1 cellular context compared by ENCODE assay signal in the genomic region with DNA sequence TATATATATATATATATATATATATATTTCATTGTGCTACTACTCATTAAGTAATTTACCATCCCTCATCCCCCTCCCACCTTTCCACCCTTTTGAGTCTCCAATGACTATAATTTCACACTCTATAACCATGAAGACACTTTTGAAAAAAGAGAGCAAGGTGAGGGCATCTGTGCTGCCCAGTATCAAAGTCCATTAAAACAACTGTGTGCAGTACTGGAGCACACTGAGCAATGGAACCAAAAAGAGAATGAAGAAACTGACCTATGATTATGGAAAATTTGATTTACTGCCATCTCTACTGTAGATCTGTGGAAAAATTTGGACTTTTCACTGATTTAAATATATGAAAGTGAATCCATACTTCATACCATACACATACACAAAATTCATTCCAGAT.
TF ChIP-seq lines count a peak whose summit lies in the region.

No MANE protein-coding gene starts in this region.

TF ChIP-seq in liver, 16 proteins besides CTCF, POLR2A, EP300 and RAD21 (continued from another document):
- TF ChIP-seq, protein P1, sequence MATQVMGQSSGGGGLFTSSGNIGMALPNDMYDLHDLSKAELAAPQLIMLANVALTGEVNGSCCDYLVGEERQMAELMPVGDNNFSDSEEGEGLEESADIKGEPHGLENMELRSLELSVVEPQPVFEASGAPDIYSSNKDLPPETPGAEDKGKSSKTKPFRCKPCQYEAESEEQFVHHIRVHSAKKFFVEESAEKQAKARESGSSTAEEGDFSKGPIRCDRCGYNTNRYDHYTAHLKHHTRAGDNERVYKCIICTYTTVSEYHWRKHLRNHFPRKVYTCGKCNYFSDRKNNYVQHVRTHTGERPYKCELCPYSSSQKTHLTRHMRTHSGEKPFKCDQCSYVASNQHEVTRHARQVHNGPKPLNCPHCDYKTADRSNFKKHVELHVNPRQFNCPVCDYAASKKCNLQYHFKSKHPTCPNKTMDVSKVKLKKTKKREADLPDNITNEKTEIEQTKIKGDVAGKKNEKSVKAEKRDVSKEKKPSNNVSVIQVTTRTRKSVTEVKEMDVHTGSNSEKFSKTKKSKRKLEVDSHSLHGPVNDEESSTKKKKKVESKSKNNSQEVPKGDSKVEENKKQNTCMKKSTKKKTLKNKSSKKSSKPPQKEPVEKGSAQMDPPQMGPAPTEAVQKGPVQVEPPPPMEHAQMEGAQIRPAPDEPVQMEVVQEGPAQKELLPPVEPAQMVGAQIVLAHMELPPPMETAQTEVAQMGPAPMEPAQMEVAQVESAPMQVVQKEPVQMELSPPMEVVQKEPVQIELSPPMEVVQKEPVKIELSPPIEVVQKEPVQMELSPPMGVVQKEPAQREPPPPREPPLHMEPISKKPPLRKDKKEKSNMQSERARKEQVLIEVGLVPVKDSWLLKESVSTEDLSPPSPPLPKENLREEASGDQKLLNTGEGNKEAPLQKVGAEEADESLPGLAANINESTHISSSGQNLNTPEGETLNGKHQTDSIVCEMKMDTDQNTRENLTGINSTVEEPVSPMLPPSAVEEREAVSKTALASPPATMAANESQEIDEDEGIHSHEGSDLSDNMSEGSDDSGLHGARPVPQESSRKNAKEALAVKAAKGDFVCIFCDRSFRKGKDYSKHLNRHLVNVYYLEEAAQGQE (IDR thresholded peaks at IDR 0.05) = peak; percentile 38
- no peak for TF ChIP-seq FOXA1 (IDR thresholded peaks at IDR 0.05)
- no peak for TF ChIP-seq NR2F2 (IDR thresholded peaks at IDR 0.05)
- TF ChIP-seq HNF4G (IDR thresholded peaks at IDR 0.05) = peak; percentile 77
TF ChIP-seq in liver: peak in this region for 8.
